Comparison of ENCODE assay signal across 12 cellular contexts in genomic region chr7:57868771-57869483, GRCh38.
DNase-seq lines count a peak whose midpoint lies in the region; ATAC-seq, FAIRE-seq and TF ChIP-seq lines count a peak whose summit lies in the region.
"Had no signal": no experiment of that assay in that cellular context is flagged by ENCODE, and none has a peak within 500 bp of the region (broad histone marks: within the 10 kb centered on the region; RNA-seq: fewer than 3 reads in every experiment).

No MANE protein-coding gene starts in this region.

- H3K4me1 ChIP-seq in kidney (ENCODE audit: control insufficient read depth in 1 of 2, insufficient read depth in 1 of 2, low read depth in 1 of 2, low read length in 2 of 2) (no peaks in the 10 kb centered on the region), tibial nerve (peaks cover 0 to 15% (median 0%) of the 10 kb centered on the region in 4 donors), mammary epithelial cell (ENCODE audit: insufficient read depth, low read length) (no peaks in the 10 kb centered on the region)
- H3K4me1 ChIP-seq: ascending aorta had no signal

- POLR2A ChIA-PET in activated CD8-positive, alpha-beta T cell treated with anti-CD3 and anti-CD28 coated beads, Interleukin-2, amount 10 ng/mL, durations not matched to agents 7 days and 5 days (lab: Charles Lee): no interaction called here
- POLR2A ChIA-PET in activated CD8-positive, alpha-beta T cell treated with anti-CD3 and anti-CD28 coated beads for 36 hours (lab: Charles Lee): no interaction called here

- DNase-seq in activated CD8-positive, alpha-beta T cell treated with anti-CD3 and anti-CD28 coated beads, Interleukin-2, amount 10 ng/mL, durations not matched to agents 7 days and 5 days: no peak
- no peak for DNase-seq in activated CD8-positive, alpha-beta T cell treated with anti-CD3 and anti-CD28 coated beads for 36 hours
- DNase-seq in SK-MEL-5 (ENCODE audit: low read depth, low spot score): peak; percentile 38
- peak; percentile 46 for DNase-seq in kidney
- DNase-seq in tibial nerve (ENCODE audit: low spot score in 2 of 2): no peak
- DNase-seq in mammary epithelial cell: no peak
- no peak for DNase-seq in NCI-H187 (lab: John Stamatoyannopoulos, UW)
- DNase-seq: NCI-H1694 treated with DMSO at 0.1 percent for 48 hours, spleen had no signal

- no peak for ATAC-seq in activated CD8-positive, alpha-beta T cell treated with anti-CD3 and anti-CD28 coated beads, Interleukin-2, amount 10 ng/mL, durations not matched to agents 7 days and 5 days
- no peak for ATAC-seq in activated CD8-positive, alpha-beta T cell treated with anti-CD3 and anti-CD28 coated beads for 36 hours
- ATAC-seq in GM18505 (IDR thresholded peaks at IDR 0.05; ENCODE audit: unreplicated experiment): no peak

- intact Hi-C loops in activated CD8-positive, alpha-beta T cell treated with anti-CD3 and anti-CD28 coated beads for 36 hours (cut with micrococcal nuclease): no loop called here
- intact Hi-C loops in kidney (cut with DNase I): no loop called here
- intact Hi-C loops in mammary epithelial cell (cut with micrococcal nuclease): no loop called here

- H3K9ac ChIP-seq in kidney (ENCODE audit: low read length in 2 of 2): no peak overlapping the region
- H3K9ac ChIP-seq in mammary epithelial cell (ENCODE audit: insufficient read depth, low read length): no peak overlapping the region

- no peaks in the 10 kb centered on the region for H3K79me2 ChIP-seq in mammary epithelial cell (ENCODE audit: insufficient read depth, low read length)

- dilution Hi-C loops in mammary epithelial cell (cut with HindIII; ENCODE audit: low sequenced_read_pairs): no loop called here

- no peak overlapping the region for H3K4me3 ChIP-seq in kidney (ENCODE audit: low read length in 2 of 2)
- peak overlapping the region in 3 of 4 donors; percentile 2 to 48 (median 23) for H3K4me3 ChIP-seq in tibial nerve
- H3K4me3 ChIP-seq in mammary epithelial cell (replicated peaks in 1 of 3; ENCODE audit: insufficient read depth in 1 of 3, low read depth in 2 of 3, low read length in 3 of 3): peak overlapping the region in 1 of 3 experiments; percentile 26

- BruUV-seq in mammary epithelial cell (replicated peaks; lab: Mats Ljungman, UMichigan): no TSS peak

- TF ChIP-seq EP300 in tibial nerve (IDR thresholded peaks at IDR 0.05): no peak

- no peak overlapping the region for H3K4me2 ChIP-seq in mammary epithelial cell (ENCODE audit: insufficient read depth, low read depth, low read length)

- H3K27ac ChIP-seq in kidney (ENCODE audit: low read depth in 2 of 2, low read length in 2 of 2) (no peak overlapping the region), tibial nerve (no peak overlapping the region), mammary epithelial cell (ENCODE audit: insufficient read depth, low read depth, low read length) (no peak overlapping the region)
- H3K27ac ChIP-seq: ascending aorta, spleen had no signal

- H3K9me3 ChIP-seq in kidney (ENCODE audit: control insufficient read depth in 1 of 2, low read length in 2 of 2) (no peaks in the 10 kb centered on the region), tibial nerve (peaks cover 0 to 11% (median 0%) of the 10 kb centered on the region in 4 donors), mammary epithelial cell (replicated peaks; ENCODE audit: insufficient read depth, low read length) (no peaks in the 10 kb centered on the region)

- 15 to 33% methylated on average over 66 of the region's 66 CpGs for WGBS in tibial nerve, 2 donors
- 45% methylated on average over 4 of the region's 66 CpGs for WGBS in mammary epithelial cell (ENCODE audit: low coverage, missing lambda C conversion rate)

- TF ChIP-seq CTCF in activated CD8-positive, alpha-beta T cell treated with anti-CD3 and anti-CD28 coated beads for 36 hours (IDR thresholded peaks at IDR 0.05): no peak
- TF ChIP-seq CTCF in kidney (IDR thresholded peaks at IDR 0.05; ENCODE audit: borderline replicate concordance, extremely low read depth, insufficient read depth) (no peak), tibial nerve (IDR thresholded peaks at IDR 0.05) (no peak), mammary epithelial cell (conservative IDR thresholded peaks at IDR 0.05 in 1 of 2, IDR thresholded peaks at IDR 0.05 in 1 of 2; ENCODE audit: extremely low read depth in 1 of 2, insufficient read depth in 1 of 2, low read depth in 1 of 2, low read length in 2 of 2) (no peak)

- H3K27ac Mint-ChIP-seq in activated CD8-positive, alpha-beta T cell treated with anti-CD3 and anti-CD28 coated beads, Interleukin-2, amount 10 ng/mL, durations not matched to agents 7 days and 5 days: no peak overlapping the region
- no peak overlapping the region for H3K27ac Mint-ChIP-seq in activated CD8-positive, alpha-beta T cell treated with anti-CD3 and anti-CD28 coated beads for 36 hours
- H3K27ac Mint-ChIP-seq: B cell had no signal

- H3K36me3 ChIP-seq in kidney (ENCODE audit: control insufficient read depth in 1 of 2, insufficient read depth in 2 of 2, low read length in 2 of 2): no peaks in the 10 kb centered on the region
- H3K36me3 ChIP-seq in tibial nerve: no peaks in the 10 kb centered on the region
- H3K36me3 ChIP-seq in mammary epithelial cell (ENCODE audit: insufficient read depth, low read length): no peaks in the 10 kb centered on the region
- H3K36me3 ChIP-seq: ascending aorta, spleen had no signal

- CTCF ChIA-PET in activated CD8-positive, alpha-beta T cell treated with anti-CD3 and anti-CD28 coated beads, Interleukin-2, amount 10 ng/mL, durations not matched to agents 7 days and 5 days (lab: Charles Lee): no interaction called here
- CTCF ChIA-PET in activated CD8-positive, alpha-beta T cell treated with anti-CD3 and anti-CD28 coated beads for 36 hours (lab: Charles Lee): no interaction called here
- CTCF ChIA-PET in mammary epithelial cell (lab: Charles Lee; ENCODE audit: low non-redundant PET): no interaction called here

- no peaks in the 10 kb centered on the region for H4K20me1 ChIP-seq in mammary epithelial cell (ENCODE audit: insufficient read depth, low read length)

- peak overlapping the region; percentile 8 for H3K4me3 Mint-ChIP-seq in activated CD8-positive, alpha-beta T cell treated with anti-CD3 and anti-CD28 coated beads, Interleukin-2, amount 10 ng/mL, durations not matched to agents 7 days and 5 days
- no peak overlapping the region for H3K4me3 Mint-ChIP-seq in activated CD8-positive, alpha-beta T cell treated with anti-CD3 and anti-CD28 coated beads for 36 hours
- H3K4me3 Mint-ChIP-seq: B cell had no signal

- H3K36me3 Mint-ChIP-seq in activated CD8-positive, alpha-beta T cell treated with anti-CD3 and anti-CD28 coated beads, Interleukin-2, amount 10 ng/mL, durations not matched to agents 7 days and 5 days (ENCODE audit: low read depth): peaks cover 3% of the 10 kb centered on the region
- peaks cover 8% of the 10 kb centered on the region for H3K36me3 Mint-ChIP-seq in activated CD8-positive, alpha-beta T cell treated with anti-CD3 and anti-CD28 coated beads for 36 hours (ENCODE audit: low read depth)

- no peak overlapping the region for H2AFZ ChIP-seq in mammary epithelial cell (ENCODE audit: low read depth, low read length)

- no peak for TF ChIP-seq POLR2A in tibial nerve (IDR thresholded peaks at IDR 0.05)
- no peak for TF ChIP-seq POLR2A in GM18505 (IDR thresholded peaks at IDR 0.05; ENCODE audit: borderline replicate concordance, extremely low read depth, insufficient read depth, insufficient read length)

- no peak for FAIRE-seq in kidney (lab: Jason Lieb, UNC)

- peaks cover 14% of the 10 kb centered on the region for H3K9me3 Mint-ChIP-seq in activated CD8-positive, alpha-beta T cell treated with anti-CD3 and anti-CD28 coated beads, Interleukin-2, amount 10 ng/mL, durations not matched to agents 7 days and 5 days (ENCODE audit: insufficient read depth)
- peaks cover 10% of the 10 kb centered on the region for H3K9me3 Mint-ChIP-seq in activated CD8-positive, alpha-beta T cell treated with anti-CD3 and anti-CD28 coated beads for 36 hours

- H3K4me1 Mint-ChIP-seq in activated CD8-positive, alpha-beta T cell treated with anti-CD3 and anti-CD28 coated beads, Interleukin-2, amount 10 ng/mL, durations not matched to agents 7 days and 5 days (ENCODE audit: low read depth): no peaks in the 10 kb centered on the region
- no peaks in the 10 kb centered on the region for H3K4me1 Mint-ChIP-seq in activated CD8-positive, alpha-beta T cell treated with anti-CD3 and anti-CD28 coated beads for 36 hours (ENCODE audit: low read depth)
- H3K4me1 Mint-ChIP-seq: B cell had no signal

- in situ Hi-C loops in SK-MEL-5 (cut with HindIII; ENCODE audit: low pct_unique_long_range_greater_than_20kb, low sequenced_read_pairs) (no loop called here), mammary epithelial cell (cut with MboI; ENCODE audit: low sequenced_read_pairs in 2 of 2) (no loop called here)

- H3K27me3 ChIP-seq in tibial nerve (peaks cover 0 to 19% of the 10 kb centered on the region in 2 donors), mammary epithelial cell (ENCODE audit: insufficient read depth, low read length) (peaks cover 7% of the 10 kb centered on the region)

- peaks cover 6% of the 10 kb centered on the region for H3K27me3 Mint-ChIP-seq in activated CD8-positive, alpha-beta T cell treated with anti-CD3 and anti-CD28 coated beads, Interleukin-2, amount 10 ng/mL, durations not matched to agents 7 days and 5 days (ENCODE audit: low read depth)
- H3K27me3 Mint-ChIP-seq in activated CD8-positive, alpha-beta T cell treated with anti-CD3 and anti-CD28 coated beads for 36 hours: peaks cover 22% of the 10 kb centered on the region

Comparison
In these comparisons a context has a peak if more than half of its experiments do, and no peak if none do; other contexts are left out.
1. DNase-seq: peak in SK-MEL-5 (single experiment) and kidney (single experiment); none in activated CD8-positive, alpha-beta T cell treated with anti-CD3 and anti-CD28 coated beads, Interleukin-2, amount 10 ng/mL, durations not matched to agents 7 days and 5 days (single experiment), activated CD8-positive, alpha-beta T cell treated with anti-CD3 and anti-CD28 coated beads for 36 hours (single experiment), tibial nerve (0 of 2), mammary epithelial cell (single experiment) and NCI-H187 (0 of 2).
2. H3K4me3 ChIP-seq: peak in tibial nerve (3 of 4); none in kidney (0 of 2).